Comparison of ENCODE assay signal across 1 cellular context in the genomic region with DNA sequence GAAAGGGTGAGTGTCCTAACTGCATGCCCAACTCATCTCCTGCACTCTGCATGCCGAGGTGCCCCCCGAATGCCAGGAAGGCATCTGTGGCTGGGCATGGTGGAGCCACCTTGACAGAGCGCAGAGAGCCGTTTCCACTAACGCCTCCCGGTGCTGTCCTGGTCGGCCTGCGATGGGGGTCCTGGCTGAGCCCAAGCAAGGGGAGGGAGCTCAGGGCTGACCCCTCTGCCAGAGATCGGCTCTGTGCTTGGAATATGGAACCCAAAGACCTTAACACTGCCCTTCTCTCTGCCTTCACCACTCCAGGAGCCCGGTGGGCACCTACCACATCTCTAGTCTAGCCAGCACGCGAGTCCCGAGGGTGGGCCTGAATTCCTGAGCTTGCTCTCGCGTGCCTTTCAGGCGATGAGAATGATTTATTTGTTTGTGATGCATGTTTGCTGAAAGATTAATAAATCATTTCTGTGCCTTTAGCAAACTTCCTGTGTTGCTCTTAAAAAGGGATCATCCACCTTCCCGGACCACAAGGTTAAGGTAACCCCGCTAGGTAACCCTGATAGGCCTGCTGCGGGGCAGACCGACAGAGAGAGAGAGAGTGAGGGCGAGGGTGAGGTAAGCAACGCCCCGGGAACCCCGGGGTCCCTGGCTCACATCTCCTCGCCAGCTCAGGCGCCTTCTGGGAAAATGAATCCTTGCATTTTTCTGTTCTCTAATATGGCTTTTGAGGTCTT.
A peak's percentile ranks its signal among the peaks of the same experiment; 100 is the strongest.
TF ChIP-seq lines count a peak whose summit lies in the region.

No MANE protein-coding gene starts in this region.

TF ChIP-seq in K562, 482 proteins besides CTCF, POLR2A, EP300 and RAD21:
- TF ChIP-seq CHCHD3 (CRISPR knock-in tag; IDR thresholded peaks at IDR 0.05): no peak
- TF ChIP-seq RBM15 (IDR thresholded peaks at IDR 0.05; ENCODE audit: insufficient read depth, low read length): no peak
- no peak for TF ChIP-seq MYC (IDR thresholded peaks at IDR 0.05; ENCODE audit: low read depth, low read length)
- no peak for TF ChIP-seq MYC (CRISPR knock-in tag; IDR thresholded peaks at IDR 0.05; ENCODE audit: borderline replicate concordance, low read depth)
- TF ChIP-seq, protein P1, sequence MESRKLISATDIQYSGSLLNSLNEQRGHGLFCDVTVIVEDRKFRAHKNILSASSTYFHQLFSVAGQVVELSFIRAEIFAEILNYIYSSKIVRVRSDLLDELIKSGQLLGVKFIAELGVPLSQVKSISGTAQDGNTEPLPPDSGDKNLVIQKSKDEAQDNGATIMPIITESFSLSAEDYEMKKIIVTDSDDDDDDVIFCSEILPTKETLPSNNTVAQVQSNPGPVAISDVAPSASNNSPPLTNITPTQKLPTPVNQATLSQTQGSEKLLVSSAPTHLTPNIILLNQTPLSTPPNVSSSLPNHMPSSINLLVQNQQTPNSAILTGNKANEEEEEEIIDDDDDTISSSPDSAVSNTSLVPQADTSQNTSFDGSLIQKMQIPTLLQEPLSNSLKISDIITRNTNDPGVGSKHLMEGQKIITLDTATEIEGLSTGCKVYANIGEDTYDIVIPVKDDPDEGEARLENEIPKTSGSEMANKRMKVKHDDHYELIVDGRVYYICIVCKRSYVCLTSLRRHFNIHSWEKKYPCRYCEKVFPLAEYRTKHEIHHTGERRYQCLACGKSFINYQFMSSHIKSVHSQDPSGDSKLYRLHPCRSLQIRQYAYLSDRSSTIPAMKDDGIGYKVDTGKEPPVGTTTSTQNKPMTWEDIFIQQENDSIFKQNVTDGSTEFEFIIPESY (CRISPR knock-in tag; IDR thresholded peaks at IDR 0.05): 0 out of 2 replicates have a peak, but pooled peaks have one; percentile 18
- TF ChIP-seq NFATC3 (IDR thresholded peaks at IDR 0.05): no peak
- peak; percentile 49; the same call in 1 of the 2 replicates for TF ChIP-seq POLR2G (IDR thresholded peaks at IDR 0.05; ENCODE audit: low read depth, low read length)
- TF ChIP-seq RNF2 (IDR thresholded peaks at IDR 0.05): no peak
